Comparison of ENCODE assay signal across 21 cellular contexts in genomic region chr6:111267764-111268333, GRCh38.
"Had no signal": no experiment of that assay in that cellular context is flagged by ENCODE, and none has a peak within 500 bp of the region (broad histone marks: within the 10 kb centered on the region; RNA-seq: fewer than 3 reads in every experiment).

No MANE protein-coding gene starts in this region.

- FAIRE-seq: bronchial epithelial cell had no signal

- H3K4me3 ChIP-seq: adrenal gland, smooth muscle cell, thoracic aorta, upper lobe of right lung had no signal

- H3K9me3 ChIP-seq: adrenal gland, thoracic aorta, upper lobe of right lung had no signal

- H3K27ac Mint-ChIP-seq: natural killer cell treated with Interleukin-12 subunit alpha and Interleukin-12 subunit beta and Interleukin-15 and Interleukin-18, amount 100 ng/mL, for 72 hours; stimulated activated effector memory CD8-positive, alpha-beta T cell treated with anti-CD3 and anti-CD28 coated beads, Interleukin-12 subunit alpha, Interleukin-12 subunit beta, amount 100 ng/mL, for 72 hours had no signal

- DNase-seq: activated CD4-positive, alpha-beta T cell treated with anti-CD3 and anti-CD28 coated beads, Interleukin-2, amount 50 U/mL, for 1 hour; activated CD8-positive, alpha-beta memory T cell treated with anti-CD3 and anti-CD28 coated beads, Interleukin-2, amount 50 U/mL, for 4 hours; activated naive CD4-positive, alpha-beta T cell treated with anti-CD3 and anti-CD28 coated beads, Interleukin-2, amount 10 ng/mL, durations not matched to agents 7 days and 5 days; activated T-cell treated with anti-CD3 and anti-CD28 coated beads, Interleukin-2, amount 50 U/mL, for 4 hours; adrenal gland; cerebellar nuclear complex; effector CD8-positive, alpha-beta T cell; foreskin fibroblast; left cardiac atrium; mesendoderm; stimulated activated CD4-positive, alpha-beta T cell treated with anti-CD3 and anti-CD28 coated beads, Interleukin-4, amount 100 ng/mL, for 24 hours; T1000; upper lobe of right lung had no signal

- H3K4me2 ChIP-seq: smooth muscle cell had no signal

- H3K27me3 Mint-ChIP-seq: activated naive CD4-positive, alpha-beta T cell treated with anti-CD3 and anti-CD28 coated beads, Interleukin-2, amount 10 ng/mL, durations not matched to agents 7 days and 5 days; natural killer cell treated with Interleukin-12 subunit alpha and Interleukin-12 subunit beta and Interleukin-15 and Interleukin-18, amount 100 ng/mL, for 72 hours had no signal

- H3K4me3 Mint-ChIP-seq: activated naive CD4-positive, alpha-beta T cell treated with anti-CD3 and anti-CD28 coated beads, Interleukin-2, amount 10 ng/mL, durations not matched to agents 7 days and 5 days; activated T-cell treated with anti-CD3 and anti-CD28 coated beads, Interleukin-2, amount 50 U/mL, for 4 hours; natural killer cell treated with Interleukin-12 subunit alpha and Interleukin-12 subunit beta and Interleukin-15 and Interleukin-18, amount 100 ng/mL, for 72 hours; stimulated activated effector memory CD8-positive, alpha-beta T cell treated with anti-CD3 and anti-CD28 coated beads, Interleukin-12 subunit alpha, Interleukin-12 subunit beta, amount 100 ng/mL, for 72 hours had no signal

- H3K79me2 ChIP-seq: parathyroid adenoma had no signal

- ATAC-seq: activated CD4-positive, CD25-positive, alpha-beta regulatory T cell treated with anti-CD3 and anti-CD28 coated beads, Interleukin-2, amount 50 U/mL, for 24 hours; activated T-cell treated with anti-CD3 and anti-CD28 coated beads, Interleukin-2, amount 50 U/mL, for 4 hours; left cardiac atrium; natural killer cell treated with Interleukin-12 subunit alpha and Interleukin-12 subunit beta and Interleukin-15 and Interleukin-18, amount 100 ng/mL, for 72 hours; sciatic nerve; stimulated activated effector memory CD8-positive, alpha-beta T cell treated with anti-CD3 and anti-CD28 coated beads, Interleukin-12 subunit alpha, Interleukin-12 subunit beta, amount 100 ng/mL, for 72 hours; upper lobe of right lung had no signal

- H2AFZ ChIP-seq: parathyroid adenoma had no signal

- H3K27ac ChIP-seq: adrenal gland, parathyroid adenoma, thoracic aorta, upper lobe of right lung had no signal

- H3K4me1 ChIP-seq: parathyroid adenoma had no signal

- H3K9me3 Mint-ChIP-seq: activated naive CD4-positive, alpha-beta T cell treated with anti-CD3 and anti-CD28 coated beads, Interleukin-2, amount 10 ng/mL, durations not matched to agents 7 days and 5 days; natural killer cell treated with Interleukin-12 subunit alpha and Interleukin-12 subunit beta and Interleukin-15 and Interleukin-18, amount 100 ng/mL, for 72 hours; stimulated activated effector memory CD8-positive, alpha-beta T cell treated with anti-CD3 and anti-CD28 coated beads, Interleukin-12 subunit alpha, Interleukin-12 subunit beta, amount 100 ng/mL, for 72 hours had no signal

- H3K27me3 ChIP-seq: adrenal gland, upper lobe of right lung had no signal

- H3K9ac ChIP-seq: parathyroid adenoma had no signal
